ENCODE assay signal across 8 cellular contexts in the genomic region with DNA sequence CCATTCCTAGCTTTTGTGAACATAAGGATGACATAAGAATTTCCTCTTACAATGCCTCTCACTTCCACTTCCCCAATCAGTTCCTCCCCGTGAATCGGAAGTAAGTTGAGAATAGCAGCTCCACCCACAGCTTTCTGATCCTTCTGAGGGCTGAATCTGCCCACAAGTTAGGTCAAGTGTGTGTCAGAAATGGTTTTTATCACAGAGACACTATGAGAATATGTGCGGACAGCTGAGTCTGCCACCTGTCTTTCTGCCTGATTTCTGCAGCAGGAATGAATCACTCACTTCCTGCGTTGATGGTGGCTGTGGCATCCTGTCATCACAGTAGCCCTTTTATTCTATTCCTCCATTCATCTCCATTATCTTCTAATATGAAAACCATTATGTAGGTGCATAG.
DNase-seq lines count a peak whose midpoint lies in the region; ATAC-seq, FAIRE-seq and TF ChIP-seq lines count a peak whose summit lies in the region.

No MANE protein-coding gene starts in this region.

- H3K27ac Mint-ChIP-seq in activated naive CD4-positive, alpha-beta T cell treated with anti-CD3 and anti-CD28 coated beads for 36 hours: no peak overlapping the region
- H3K27ac Mint-ChIP-seq in activated T-helper 17 cell treated with anti-CD3 and anti-CD28 coated beads, Interleukin-2, amount 50 U/mL, for 72 hours: no peak overlapping the region

- H2AFZ ChIP-seq in Loucy (ENCODE audit: low read length): peak overlapping the region; percentile 22; the same call in 1 of the 2 replicates

- intact Hi-C loops in activated naive CD4-positive, alpha-beta T cell treated with anti-CD3 and anti-CD28 coated beads for 36 hours (cut with micrococcal nuclease): loop anchor here (1.0 to 5.0 kb wide), 3 partner anchors 41 to 140 kb away; no protein-coding TSS in a partner anchor
- intact Hi-C loops in tibial artery (cut with DNase I; ENCODE audit: low total_unique reads): no loop called here

- TF ChIP-seq CTCF in Loucy (conservative IDR thresholded peaks at IDR 0.05; ENCODE audit: low read length) (peak; percentile 64), tibial artery (IDR thresholded peaks at IDR 0.05) (no peak)

- H3K9me3 ChIP-seq in Loucy (ENCODE audit: insufficient read depth, low read depth, low read length) (no peaks in the 10 kb centered on the region), tibial artery (no peaks in the 10 kb centered on the region)

- no peak overlapping the region for H3K9ac ChIP-seq in Loucy (ENCODE audit: low read depth, low read length, poor library complexity, severe bottlenecking)

- H3F3A ChIP-seq in Loucy (ENCODE audit: low read depth): no peaks in the 10 kb centered on the region

- peak; percentile 52 for DNase-seq in activated naive CD4-positive, alpha-beta T cell treated with anti-CD3 and anti-CD28 coated beads for 36 hours
- DNase-seq in activated naive CD4-positive, alpha-beta T cell (lab: John Stamatoyannopoulos, UW): no peak
- DNase-seq in H54 (ENCODE audit: insufficient read length, low spot score): peak; percentile 35
- DNase-seq in lung microvascular endothelial cell (ENCODE audit: low read depth in 2 of 2): peak; percentile 87 to 88
- DNase-seq in tibial artery: no peak
- no peak for DNase-seq in HUDEP-2 (lab: John Stamatoyannopoulos, UW; ENCODE audit: unreplicated experiment in 76 of 76)

- H3K4me3 Mint-ChIP-seq in activated naive CD4-positive, alpha-beta T cell treated with anti-CD3 and anti-CD28 coated beads for 36 hours: no peak overlapping the region
- H3K4me3 Mint-ChIP-seq in activated T-helper 17 cell treated with anti-CD3 and anti-CD28 coated beads, Interleukin-2, amount 50 U/mL, for 72 hours: no peak overlapping the region

- no peaks in the 10 kb centered on the region for H4K20me1 ChIP-seq in Loucy (ENCODE audit: insufficient read depth, low read length, poor library complexity, severe bottlenecking)

- H3K4me2 ChIP-seq in Loucy (ENCODE audit: low read depth, low read length, poor library complexity, severe bottlenecking): peak overlapping the region; percentile 47

- no peak overlapping the region for H3K27ac ChIP-seq in tibial artery

- H3K27me3 Mint-ChIP-seq in activated naive CD4-positive, alpha-beta T cell treated with anti-CD3 and anti-CD28 coated beads for 36 hours (ENCODE audit: low read depth): peaks cover 9% of the 10 kb centered on the region
- peaks cover 7% of the 10 kb centered on the region for H3K27me3 Mint-ChIP-seq in activated T-helper 17 cell treated with anti-CD3 and anti-CD28 coated beads, Interleukin-2, amount 50 U/mL, for 72 hours

- no peaks in the 10 kb centered on the region for H3K36me3 ChIP-seq in Loucy (ENCODE audit: insufficient read depth, low read length)
- H3K36me3 ChIP-seq in tibial artery: peaks cover 0 to 5% (median 0%) of the 10 kb centered on the region in 3 donors

- FAIRE-seq in H54 (lab: Jason Lieb, UNC): peak; percentile 69

- no peak for TF ChIP-seq POLR2A in H54 (IDR thresholded peaks at IDR 0.05; ENCODE audit: low read depth, low read length)

- no peaks in the 10 kb centered on the region for H3K27me3 ChIP-seq in Loucy (ENCODE audit: insufficient read depth, low read length, poor library complexity, severe bottlenecking)
- H3K27me3 ChIP-seq in tibial artery: no peaks in the 10 kb centered on the region

- H3K9me2 ChIP-seq in Loucy (replicated peaks; ENCODE audit: low read depth, low read length): no peaks in the 10 kb centered on the region

- H3K9me3 Mint-ChIP-seq in activated naive CD4-positive, alpha-beta T cell treated with anti-CD3 and anti-CD28 coated beads for 36 hours: no peaks in the 10 kb centered on the region
- H3K9me3 Mint-ChIP-seq in activated T-helper 17 cell treated with anti-CD3 and anti-CD28 coated beads, Interleukin-2, amount 50 U/mL, for 72 hours: no peaks in the 10 kb centered on the region

- peak overlapping the region; percentile 25 for H3K4me3 ChIP-seq in Loucy (ENCODE audit: low read length, poor library complexity, severe bottlenecking)
- H3K4me3 ChIP-seq in tibial artery: no peak overlapping the region

- CTCF ChIA-PET in activated naive CD4-positive, alpha-beta T cell treated with anti-CD3 and anti-CD28 coated beads for 36 hours (lab: Charles Lee): interaction anchor here (0.8 kb wide), 1 partner anchor 135 kb away, joined by 3 read pairs; no protein-coding TSS in a partner anchor

- ATAC-seq in activated T-helper 17 cell treated with anti-CD3 and anti-CD28 coated beads, Interleukin-2, amount 50 U/mL, for 72 hours (replicated peaks): peak; percentile 92

- H3K79me2 ChIP-seq in Loucy (ENCODE audit: insufficient read depth, low read length): no peaks in the 10 kb centered on the region

- no peaks in the 10 kb centered on the region for H3K36me3 Mint-ChIP-seq in activated naive CD4-positive, alpha-beta T cell treated with anti-CD3 and anti-CD28 coated beads for 36 hours (ENCODE audit: low read depth)
- no peaks in the 10 kb centered on the region for H3K36me3 Mint-ChIP-seq in activated T-helper 17 cell treated with anti-CD3 and anti-CD28 coated beads, Interleukin-2, amount 50 U/mL, for 72 hours (ENCODE audit: low read depth)

- peaks cover 24% of the 10 kb centered on the region for H3K4me1 ChIP-seq in Loucy (ENCODE audit: insufficient read depth, low read length, poor library complexity, severe bottlenecking)
- H3K4me1 ChIP-seq in tibial artery: peaks cover 0 to 4% (median 0%) of the 10 kb centered on the region in 4 donors

- peaks cover 9% of the 10 kb centered on the region for H3K4me1 Mint-ChIP-seq in activated naive CD4-positive, alpha-beta T cell treated with anti-CD3 and anti-CD28 coated beads for 36 hours (ENCODE audit: low read depth)
- H3K4me1 Mint-ChIP-seq in activated T-helper 17 cell treated with anti-CD3 and anti-CD28 coated beads, Interleukin-2, amount 50 U/mL, for 72 hours: peaks cover 10% of the 10 kb centered on the region

Comparison
In these comparisons a context has a peak if more than half of its experiments do, and no peak if none do; other contexts are left out.
1. DNase-seq: peak in activated naive CD4-positive, alpha-beta T cell treated with anti-CD3 and anti-CD28 coated beads for 36 hours (single experiment), H54 (single experiment) and lung microvascular endothelial cell (2 of 2); none in activated naive CD4-positive, alpha-beta T cell (0 of 4), tibial artery (0 of 2) and HUDEP-2 (0 of 76).